In the genomic region with DNA sequence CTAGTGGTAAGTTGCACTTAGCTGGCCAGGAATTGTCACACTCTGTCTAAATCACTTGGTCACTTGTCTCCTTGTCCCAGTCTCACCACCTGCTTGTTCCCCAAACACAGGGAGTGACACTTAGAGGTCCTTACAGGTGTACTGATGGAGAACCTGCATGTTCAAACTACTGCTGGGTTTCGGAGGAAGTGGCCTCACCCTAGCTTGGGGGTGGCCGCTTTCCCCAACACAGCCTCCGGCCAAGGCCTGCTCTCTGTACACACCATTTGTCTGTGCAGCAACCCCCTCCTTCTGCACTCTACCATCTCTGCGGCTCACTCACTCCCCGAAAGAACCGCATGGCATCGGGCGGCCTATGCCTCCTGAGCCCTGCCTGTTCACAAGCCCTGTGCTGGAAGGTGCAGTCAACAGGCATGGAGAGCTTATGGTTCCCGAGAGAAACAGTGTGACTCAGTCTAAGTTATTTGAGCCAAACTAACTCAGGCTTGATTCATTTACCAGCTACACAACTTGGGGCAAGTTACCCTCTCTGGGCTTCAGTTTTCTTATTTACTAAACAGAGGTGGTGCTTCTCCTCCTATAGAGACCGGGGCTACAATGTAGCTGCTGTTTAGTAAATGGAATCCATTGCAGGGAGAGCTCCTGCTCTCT, we compare ENCODE assay signal across 32 cellular contexts. TPM values are rescaled to one million over a fixed set of nuclear protein-coding genes. Genes with fewer than 3 reads are reported as not detected.
"Had no signal": no experiment of that assay in that cellular context is flagged by ENCODE, and none has a peak within 500 bp of the region (broad histone marks: within the 10 kb centered on the region; RNA-seq: fewer than 3 reads in every experiment).

No MANE protein-coding gene starts in this region.

- H3K9me2 ChIP-seq: SK-N-SH had no signal

- H3K9me3 ChIP-seq: ascending aorta, body of pancreas, MG63, Peyer's patch, SJCRH30, SK-N-SH had no signal

- H3K27ac Mint-ChIP-seq: activated CD4-positive, alpha-beta memory T cell treated with anti-CD3 and anti-CD28 coated beads for 36 hours; activated CD4-positive, alpha-beta T cell treated with anti-CD3 and anti-CD28 coated beads, Interleukin-2, amount 10 ng/mL, durations not matched to agents 7 days and 5 days; activated naive CD4-positive, alpha-beta T cell treated with anti-CD3 and anti-CD28 coated beads, Interleukin-2, amount 50 U/mL, for 72 hours; activated naive CD8-positive, alpha-beta T cell treated with anti-CD3 and anti-CD28 coated beads, Interleukin-2, amount 50 U/mL, for 24 hours had no signal

- H3K36me3 ChIP-seq: ascending aorta, MG63, Peyer's patch, SJCRH30 had no signal

- H3K27me3 Mint-ChIP-seq: activated CD4-positive, alpha-beta T cell treated with anti-CD3 and anti-CD28 coated beads, Interleukin-2, amount 10 ng/mL, durations not matched to agents 7 days and 5 days; activated naive CD8-positive, alpha-beta T cell treated with anti-CD3 and anti-CD28 coated beads, Interleukin-2, amount 50 U/mL, for 24 hours had no signal

- H3K9me3 Mint-ChIP-seq: activated CD4-positive, alpha-beta memory T cell treated with anti-CD3 and anti-CD28 coated beads for 36 hours; activated CD4-positive, alpha-beta T cell treated with anti-CD3 and anti-CD28 coated beads, Interleukin-2, amount 10 ng/mL, durations not matched to agents 7 days and 5 days; activated naive CD4-positive, alpha-beta T cell treated with anti-CD3 and anti-CD28 coated beads, Interleukin-2, amount 50 U/mL, for 72 hours; activated T-cell treated with anti-CD3 and anti-CD28 coated beads, Interleukin-2, amount 50 U/mL, for 4 hours; central memory CD8-positive, alpha-beta T cell had no signal

- H3K4me1 ChIP-seq: ascending aorta, body of pancreas, Peyer's patch, SJCRH30 had no signal

- H3K4me1 Mint-ChIP-seq: activated CD4-positive, alpha-beta T cell treated with anti-CD3 and anti-CD28 coated beads, Interleukin-2, amount 10 ng/mL, durations not matched to agents 7 days and 5 days; activated naive CD8-positive, alpha-beta T cell treated with anti-CD3 and anti-CD28 coated beads, Interleukin-2, amount 50 U/mL, for 24 hours; central memory CD8-positive, alpha-beta T cell had no signal

- H3K4me2 ChIP-seq: SK-N-SH had no signal

- H3K4me3 Mint-ChIP-seq: activated CD4-positive, alpha-beta memory T cell treated with anti-CD3 and anti-CD28 coated beads for 36 hours; activated CD4-positive, alpha-beta T cell treated with anti-CD3 and anti-CD28 coated beads, Interleukin-2, amount 10 ng/mL, durations not matched to agents 7 days and 5 days; activated naive CD8-positive, alpha-beta T cell treated with anti-CD3 and anti-CD28 coated beads, Interleukin-2, amount 50 U/mL, for 24 hours; activated T-cell treated with anti-CD3 and anti-CD28 coated beads, Interleukin-2, amount 50 U/mL, for 4 hours; central memory CD8-positive, alpha-beta T cell had no signal

- H3K9ac ChIP-seq: SK-N-SH had no signal

- H3K27me3 ChIP-seq: ascending aorta, body of pancreas, MG63, Peyer's patch, SJCRH30 had no signal

- H3K4me3 ChIP-seq: ascending aorta, body of pancreas, MG63, Peyer's patch, SJCRH30 had no signal

- ATAC-seq: activated naive CD4-positive, alpha-beta T cell treated with anti-CD3 and anti-CD28 coated beads, Interleukin-2, amount 50 U/mL, for 72 hours; activated naive CD8-positive, alpha-beta T cell treated with anti-CD3 and anti-CD28 coated beads, Interleukin-2, amount 50 U/mL, for 24 hours; activated T-cell treated with anti-CD3 and anti-CD28 coated beads, Interleukin-2, amount 50 U/mL, for 4 hours; body of pancreas had no signal

- H3K36me3 Mint-ChIP-seq: activated CD4-positive, alpha-beta memory T cell treated with anti-CD3 and anti-CD28 coated beads for 36 hours; activated naive CD4-positive, alpha-beta T cell treated with anti-CD3 and anti-CD28 coated beads, Interleukin-2, amount 50 U/mL, for 72 hours had no signal

- H3K27ac ChIP-seq: ascending aorta, body of pancreas, Peyer's patch, RWPE1, SJCRH30, VCaP had no signal

- DNase-seq: activated CD4-positive, alpha-beta memory T cell treated with anti-CD3 and anti-CD28 coated beads for 36 hours; activated CD4-positive, alpha-beta T cell treated with anti-CD3 and anti-CD28 coated beads, Interleukin-2, amount 10 ng/mL, durations not matched to agents 7 days and 5 days; activated CD4-positive, CD25-positive, alpha-beta regulatory T cell; activated CD8-positive, alpha-beta memory T cell treated with anti-CD3 and anti-CD28 coated beads for 24 hours; activated effector memory CD4-positive, alpha-beta T cell treated with anti-CD3 and anti-CD28 coated beads, Interleukin-2, amount 50 U/mL, for 16 hours; activated naive CD4-positive, alpha-beta T cell treated with Interleukin-2 at 50 U/mL for 16 hours; activated naive CD8-positive, alpha-beta T cell treated with anti-CD3 and anti-CD28 coated beads, Interleukin-2, amount 50 U/mL, for 24 hours; activated T-cell treated with anti-CD3 and anti-CD28 coated beads, Interleukin-2, amount 50 U/mL, for 4 hours; amniotic stem cell; MG63; MV-4-11; NCI-H1105 treated with DMSO at 0.1 percent for 48 hours; NCI-H1436 treated with DMSO at 0.1 percent for 48 hours; NCI-H187 treated with DMSO at 0.1 percent for 48 hours; NCI-H2081 treated with DMSO at 0.1 percent for 48 hours; NCI-H2227 treated with DMSO at 0.1 percent for 48 hours; NCI-H526 treated with DMSO at 0.1 percent for 48 hours; NCI-H82; OCI-M1; Peyer's patch; Right ventricle myocardium superior; SJCRH30; SK-N-SH; T-helper 1 cell had no signal

RNA-seq across cellular contexts. Expression of a gene that starts 10.5 kb away (rescaled TPM):
- total RNA-seq: activated CD4-positive, alpha-beta memory T cell treated with anti-CD3 and anti-CD28 coated beads for 36 hours; activated CD4-positive, alpha-beta T cell treated with anti-CD3 and anti-CD28 coated beads, Interleukin-2, amount 10 ng/mL, durations not matched to agents 7 days and 5 days; activated naive CD4-positive, alpha-beta T cell treated with anti-CD3 and anti-CD28 coated beads, Interleukin-2, amount 50 U/mL, for 72 hours; activated T-cell treated with anti-CD3 and anti-CD28 coated beads, Interleukin-2, amount 50 U/mL, for 4 hours; ascending aorta; body of pancreas; NCI-H460; Peyer's patch; Right ventricle myocardium superior; SJCRH30; T-helper 2 cell treated with Interferon-gamma antibody and Interleukin-4, amounts not matched to agents 100 ng/mL and 5 ng/mL, for 36 hours had no signal
- polyA plus RNA-seq: SK-N-SH had no signal

RNA-seq across cellular contexts. Expression of a gene that starts 12.9 kb away (rescaled TPM):
- total RNA-seq: activated CD4-positive, alpha-beta memory T cell treated with anti-CD3 and anti-CD28 coated beads for 36 hours; activated CD4-positive, alpha-beta T cell treated with anti-CD3 and anti-CD28 coated beads, Interleukin-2, amount 10 ng/mL, durations not matched to agents 7 days and 5 days; activated naive CD4-positive, alpha-beta T cell treated with anti-CD3 and anti-CD28 coated beads, Interleukin-2, amount 50 U/mL, for 72 hours; activated T-cell treated with anti-CD3 and anti-CD28 coated beads, Interleukin-2, amount 50 U/mL, for 4 hours; ascending aorta; body of pancreas; NCI-H460; Peyer's patch; Right ventricle myocardium superior; SJCRH30; T-helper 2 cell treated with Interferon-gamma antibody and Interleukin-4, amounts not matched to agents 100 ng/mL and 5 ng/mL, for 36 hours had no signal
- polyA plus RNA-seq: SK-N-SH had no signal

RNA-seq across cellular contexts. Expression of a gene that starts 24.0 kb away (rescaled TPM):
- total RNA-seq: activated CD4-positive, alpha-beta memory T cell treated with anti-CD3 and anti-CD28 coated beads for 36 hours; activated CD4-positive, alpha-beta T cell treated with anti-CD3 and anti-CD28 coated beads, Interleukin-2, amount 10 ng/mL, durations not matched to agents 7 days and 5 days; activated naive CD4-positive, alpha-beta T cell treated with anti-CD3 and anti-CD28 coated beads, Interleukin-2, amount 50 U/mL, for 72 hours; activated T-cell treated with anti-CD3 and anti-CD28 coated beads, Interleukin-2, amount 50 U/mL, for 4 hours; ascending aorta; body of pancreas; NCI-H460; Peyer's patch; Right ventricle myocardium superior; SJCRH30; T-helper 2 cell treated with Interferon-gamma antibody and Interleukin-4, amounts not matched to agents 100 ng/mL and 5 ng/mL, for 36 hours had no signal
- polyA plus RNA-seq: SK-N-SH had no signal

RNA-seq across cellular contexts. Expression of a gene that starts 41.6 kb away (rescaled TPM):
- total RNA-seq: activated CD4-positive, alpha-beta memory T cell treated with anti-CD3 and anti-CD28 coated beads for 36 hours; activated CD4-positive, alpha-beta T cell treated with anti-CD3 and anti-CD28 coated beads, Interleukin-2, amount 10 ng/mL, durations not matched to agents 7 days and 5 days; activated naive CD4-positive, alpha-beta T cell treated with anti-CD3 and anti-CD28 coated beads, Interleukin-2, amount 50 U/mL, for 72 hours; activated T-cell treated with anti-CD3 and anti-CD28 coated beads, Interleukin-2, amount 50 U/mL, for 4 hours; body of pancreas; NCI-H460; Right ventricle myocardium superior; SJCRH30; T-helper 2 cell treated with Interferon-gamma antibody and Interleukin-4, amounts not matched to agents 100 ng/mL and 5 ng/mL, for 36 hours had no signal
- polyA plus RNA-seq: SK-N-SH had no signal

RNA-seq across cellular contexts. Expression of a gene that starts 51.6 kb away (rescaled TPM):
- total RNA-seq: activated CD4-positive, alpha-beta memory T cell treated with anti-CD3 and anti-CD28 coated beads for 36 hours; activated CD4-positive, alpha-beta T cell treated with anti-CD3 and anti-CD28 coated beads, Interleukin-2, amount 10 ng/mL, durations not matched to agents 7 days and 5 days; activated naive CD4-positive, alpha-beta T cell treated with anti-CD3 and anti-CD28 coated beads, Interleukin-2, amount 50 U/mL, for 72 hours; activated T-cell treated with anti-CD3 and anti-CD28 coated beads, Interleukin-2, amount 50 U/mL, for 4 hours; ascending aorta; body of pancreas; NCI-H460; Peyer's patch; Right ventricle myocardium superior; SJCRH30; T-helper 2 cell treated with Interferon-gamma antibody and Interleukin-4, amounts not matched to agents 100 ng/mL and 5 ng/mL, for 36 hours had no signal
